1 cellular context compared by ENCODE assay signal in genomic region chr5:55485073-55485472, GRCh38.
TF ChIP-seq lines count a peak whose summit lies in the region.

No MANE protein-coding gene starts in this region.

TF ChIP-seq in H1, 55 proteins besides CTCF, POLR2A, EP300 and RAD21:
- TF ChIP-seq HDAC2 (IDR thresholded peaks at IDR 0.05; ENCODE audit: borderline replicate concordance in 1 of 2, low read depth in 2 of 2, low read length in 2 of 2) (peak; percentile 60 to 90; a peak in 2 of 4 replicates), SIX5 (IDR thresholded peaks at IDR 0.05; ENCODE audit: low read depth, low read length) (no peak), RXRA (IDR thresholded peaks at IDR 0.05; ENCODE audit: insufficient read depth, low read depth, low read length) (no peak), BACH1 (IDR thresholded peaks at IDR 0.05; ENCODE audit: low read length) (peak; percentile 65), SIN3A (conservative IDR thresholded peaks at IDR 0.05 in 1 of 2, IDR thresholded peaks at IDR 0.05 in 1 of 2; ENCODE audit: low read depth in 1 of 2, low read length in 2 of 2) (0 out of 4 replicates have a peak, but pooled peaks of 1 of the 2 experiments have one; percentile 24)
- TF ChIP-seq, protein P1, sequence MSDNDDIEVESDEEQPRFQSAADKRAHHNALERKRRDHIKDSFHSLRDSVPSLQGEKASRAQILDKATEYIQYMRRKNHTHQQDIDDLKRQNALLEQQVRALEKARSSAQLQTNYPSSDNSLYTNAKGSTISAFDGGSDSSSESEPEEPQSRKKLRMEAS (IDR thresholded peaks at IDR 0.05), result 0 out of 2 replicates have a peak, but pooled peaks have one; percentile 17
